In genomic region chr9:123267481-123268239, GRCh38 we compare ENCODE assay signal across 8 cellular contexts. TPM values are rescaled to one million over a fixed set of nuclear protein-coding genes. Genes with fewer than 3 reads are reported as not detected.
A peak's percentile ranks its signal among the peaks of the same experiment; 100 is the strongest.
DNase-seq lines count a peak whose midpoint lies in the region; ATAC-seq and TF ChIP-seq lines count a peak whose summit lies in the region.

No MANE protein-coding gene starts in this region.

- no peak for TF ChIP-seq POLR2A in gastroesophageal sphincter (IDR thresholded peaks at IDR 0.05)

- WGBS in gastroesophageal sphincter (ENCODE audit: low coverage in 1 of 2), 2 donors = 5 to 50% methylated on average over 2 to 18 of the region's 43 CpGs

- TF ChIP-seq CTCF in GM13977 (IDR thresholded peaks at IDR 0.05; ENCODE audit: extremely low read depth, insufficient read depth, missing control alignments) (no peak), gastroesophageal sphincter (IDR thresholded peaks at IDR 0.05) (no peak)

- H3K27ac ChIP-seq in gastroesophageal sphincter = peak overlapping the region in 3 of 4 donors; percentile 79 to 80 (median 79)
- no peak overlapping the region for H3K27ac ChIP-seq in rectal smooth muscle tissue (ENCODE audit: low read depth, low read length)

- peak; percentile 2 for ATAC-seq in HG03103 (IDR thresholded peaks at IDR 0.05; ENCODE audit: low read depth, unreplicated experiment)
- ATAC-seq in gastroesophageal sphincter = no peak

- POLR2A ChIA-PET in HEK293T (lab: Yijun Ruan, JAX) = no interaction called here

- H3K27me3 ChIP-seq in gastroesophageal sphincter (no peaks in the 10 kb centered on the region), rectal smooth muscle tissue (ENCODE audit: control insufficient read depth, insufficient read depth, low read length) (no peaks in the 10 kb centered on the region)

- H3K36me3 ChIP-seq in gastroesophageal sphincter = no peaks in the 10 kb centered on the region
- no peaks in the 10 kb centered on the region for H3K36me3 ChIP-seq in rectal smooth muscle tissue (ENCODE audit: control insufficient read depth, insufficient read depth, low read length)

- no peak overlapping the region for H3K9ac ChIP-seq in rectal smooth muscle tissue (ENCODE audit: low read length)

- TF ChIP-seq EP300 in gastroesophageal sphincter (IDR thresholded peaks at IDR 0.05) = no peak

- CTCF ChIA-PET in HEK293T (lab: Yijun Ruan, JAX) = no interaction called here

- in situ Hi-C loops in GM13977 (cut with MboI; ENCODE audit: low pct_unique_long_range_greater_than_20kb, low sequenced_read_pairs, unreplicated experiment) = no loop called here

- H3K4me1 ChIP-seq in gastroesophageal sphincter (peaks cover 0 to 22% (median 9%) of the 10 kb centered on the region in 3 donors), rectal smooth muscle tissue (ENCODE audit: control insufficient read depth, insufficient read depth, low read length) (peaks cover 2% of the 10 kb centered on the region)

- peak overlapping the region; percentile 79 to 90 for H3K4me3 ChIP-seq in gastroesophageal sphincter
- peak overlapping the region; percentile 71 for H3K4me3 ChIP-seq in rectal smooth muscle tissue (ENCODE audit: low read length)

- H3K9me3 ChIP-seq in gastroesophageal sphincter = no peaks in the 10 kb centered on the region

- DNase-seq in GM13977 (ENCODE audit: low spot score) (peak; percentile 30), NCI-H2081 (lab: John Stamatoyannopoulos, UW) (no peak), cerebellar cortex (ENCODE audit: low spot score) (no peak), HEK293T (ENCODE audit: extremely low spot score) (no peak)
- DNase-seq in activated CD8-positive, alpha-beta memory T cell treated with anti-CD3 and anti-CD28 coated beads, Interleukin-2, amount 50 U/mL, for 48 hours = peak; percentile 55

TF ChIP-seq in HEK293T, 16 proteins besides CTCF, POLR2A, EP300 and RAD21:
- TF ChIP-seq FOXA1 (IDR thresholded peaks at IDR 0.05) (no peak), BHLHE40 (IDR thresholded peaks at IDR 0.05; ENCODE audit: borderline replicate concordance) (no peak), ELF4 (IDR thresholded peaks at IDR 0.05) (no peak), L3MBTL2 (conservative IDR thresholded peaks at IDR 0.05) (no peak), TARDBP (IDR thresholded peaks at IDR 0.05) (no peak), ZNF384 (IDR thresholded peaks at IDR 0.05) (no peak), PKNOX1 (IDR thresholded peaks at IDR 0.05) (no peak), CTBP1 (IDR thresholded peaks at IDR 0.05; ENCODE audit: borderline replicate concordance) (no peak), SP1 (IDR thresholded peaks at IDR 0.05) (no peak)

RNA-seq across cellular contexts. Expression of gene STRBP, which starts 0.7 kb away (rescaled TPM):
- total RNA-seq in gastroesophageal sphincter = 10 to 100 TPM; 10.4 to 20.6 (median 14.8) TPM

Comparison
In these comparisons a context has a peak if more than half of its experiments do, and no peak if none do; other contexts are left out.
1. DNase-seq: peak in GM13977 (single experiment) and activated CD8-positive, alpha-beta memory T cell treated with anti-CD3 and anti-CD28 coated beads, Interleukin-2, amount 50 U/mL, for 48 hours (single experiment); none in NCI-H2081 (0 of 2), cerebellar cortex (single experiment) and HEK293T (single experiment).